Comparison of ENCODE assay signal across 8 cellular contexts in genomic region chr9:98101868-98102273, GRCh38. TPM values are rescaled to one million over a fixed set of nuclear protein-coding genes. Genes with fewer than 3 reads are reported as not detected.
A peak's percentile ranks its signal among the peaks of the same experiment; 100 is the strongest.
DNase-seq lines count a peak whose midpoint lies in the region; ATAC-seq and TF ChIP-seq lines count a peak whose summit lies in the region.

No MANE protein-coding gene starts in this region.

- no TSS peak for BruUV-seq in Calu3 (replicated peaks; lab: Mats Ljungman, UMichigan)

- TF ChIP-seq CTCF in DOHH2 (IDR thresholded peaks at IDR 0.05; ENCODE audit: low read depth, low read length, poor library complexity, severe bottlenecking): no peak
- TF ChIP-seq CTCF in WTC11 (IDR thresholded peaks at IDR 0.05): no peak
- TF ChIP-seq CTCF in Calu3 (IDR thresholded peaks at IDR 0.05; ENCODE audit: unreplicated experiment): no peak

- H3K4me1 ChIP-seq in DOHH2 (ENCODE audit: control insufficient read depth, low read length): peaks cover 88% of the 10 kb centered on the region

- no peaks in the 10 kb centered on the region for H3K27me3 Mint-ChIP-seq in WTC11 (ENCODE audit: low read depth)
- no peaks in the 10 kb centered on the region for H3K27me3 Mint-ChIP-seq in Calu3 (ENCODE audit: unreplicated experiment)

- H3F3A ChIP-seq in DOHH2 (ENCODE audit: control insufficient read depth, insufficient read depth): peaks cover 22% of the 10 kb centered on the region

- peaks cover 5% of the 10 kb centered on the region; the same call in 1 of the 2 replicates for H3K36me3 Mint-ChIP-seq in WTC11
- peaks cover 18% of the 10 kb centered on the region for H3K36me3 Mint-ChIP-seq in Calu3 (ENCODE audit: insufficient read depth, unreplicated experiment)

- peaks cover 18% of the 10 kb centered on the region for H3K4me1 Mint-ChIP-seq in WTC11
- H3K4me1 Mint-ChIP-seq in Calu3 (ENCODE audit: low read depth, unreplicated experiment): no peaks in the 10 kb centered on the region

- no peaks in the 10 kb centered on the region for H3K9me3 ChIP-seq in DOHH2 (ENCODE audit: control insufficient read depth, insufficient read depth, low read length)

- POLR2A ChIA-PET in WTC11 (lab: Charles Lee): no interaction called here

- H3K9me3 Mint-ChIP-seq in WTC11 (no peaks in the 10 kb centered on the region), Calu3 (ENCODE audit: low read depth, unreplicated experiment) (no peaks in the 10 kb centered on the region)

- H3K4me3 ChIP-seq in DOHH2 (ENCODE audit: low read length): peak overlapping the region; percentile 58

- H3K27ac ChIP-seq in DOHH2 (ENCODE audit: low read depth, low read length): peak overlapping the region; percentile 76

- no peak overlapping the region for H3K4me3 Mint-ChIP-seq in WTC11
- no peak overlapping the region for H3K4me3 Mint-ChIP-seq in Calu3 (ENCODE audit: low read depth, unreplicated experiment)

- H3K79me2 ChIP-seq in DOHH2 (ENCODE audit: control insufficient read depth, low read length): peaks cover 39% of the 10 kb centered on the region

- H3K9me2 ChIP-seq in DOHH2 (replicated peaks; ENCODE audit: control insufficient read depth, low read length): no peaks in the 10 kb centered on the region

- CTCF ChIA-PET in WTC11 (lab: Charles Lee): interaction anchor here (0.5 to 1.4 kb wide), 5 partner anchors 10 to 674 kb away, joined by 3 to 13 read pairs (median 4); partner anchors contain the start of gene TRIM14
- CTCF ChIA-PET in Calu3 (lab: Charles Lee): no interaction called here

- DNase-seq in HT1080 (ENCODE audit: low read depth) (peak; percentile 23), WTC11 (ENCODE audit: low spot score) (no peak), HUDEP-2 (lab: John Stamatoyannopoulos, UW; ENCODE audit: unreplicated experiment in 76 of 76) (no peak), Calu3 (no peak)
- DNase-seq in effector CD4-positive, alpha-beta T cell: peak; percentile 77
- DNase-seq in stimulated activated CD8-positive, alpha-beta memory T cell treated with anti-CD3 and anti-CD28 coated beads, Interleukin-7, amount 100 ng/mL, for 4 hours (ENCODE audit: low read depth in 2 of 2): peak; percentile 63 to 75

- intact Hi-C loops in Calu3 (cut with micrococcal nuclease; ENCODE audit: unreplicated experiment): no loop called here

- ATAC-seq in GM21390 (IDR thresholded peaks at IDR 0.05; ENCODE audit: unreplicated experiment) (peak; percentile 95), WTC11 (peak; percentile 86)

- H4K20me1 ChIP-seq in DOHH2 (ENCODE audit: control insufficient read depth, insufficient read depth, low read depth, low read length): no peaks in the 10 kb centered on the region

- H3K4me2 ChIP-seq in DOHH2 (ENCODE audit: low read length): peak overlapping the region; percentile 72

- no peaks in the 10 kb centered on the region for H3K27me3 ChIP-seq in DOHH2 (ENCODE audit: control insufficient read depth, low read length)

- H3K27ac Mint-ChIP-seq in WTC11: no peak overlapping the region
- H3K27ac Mint-ChIP-seq in Calu3 (ENCODE audit: unreplicated experiment): no peak overlapping the region

- peaks cover 60% of the 10 kb centered on the region for H3K36me3 ChIP-seq in DOHH2 (ENCODE audit: control insufficient read depth, low read length)

TF ChIP-seq in WTC11, 78 proteins besides CTCF, POLR2A, EP300 and RAD21:
- no peak for TF ChIP-seq HMGXB4 (CRISPR knock-in tag; IDR thresholded peaks at IDR 0.05)
- TF ChIP-seq TP53 (CRISPR knock-in tag; IDR thresholded peaks at IDR 0.05): no peak
- no peak for TF ChIP-seq GRHL2 (CRISPR knock-in tag; IDR thresholded peaks at IDR 0.05; ENCODE audit: insufficient replicate concordance, severe bottlenecking)
- TF ChIP-seq MYBL2 (CRISPR knock-in tag; IDR thresholded peaks at IDR 0.05): no peak
- TF ChIP-seq TEAD1 (CRISPR knock-in tag; IDR thresholded peaks at IDR 0.05): no peak
- no peak for TF ChIP-seq NFYB (CRISPR knock-in tag; conservative IDR thresholded peaks at IDR 0.05; ENCODE audit: low read depth)
- no peak for TF ChIP-seq JAZF1 (CRISPR knock-in tag; IDR thresholded peaks at IDR 0.05)
- TF ChIP-seq PREB (CRISPR knock-in tag; IDR thresholded peaks at IDR 0.05; ENCODE audit: borderline replicate concordance): no peak
- TF ChIP-seq, protein P1, sequence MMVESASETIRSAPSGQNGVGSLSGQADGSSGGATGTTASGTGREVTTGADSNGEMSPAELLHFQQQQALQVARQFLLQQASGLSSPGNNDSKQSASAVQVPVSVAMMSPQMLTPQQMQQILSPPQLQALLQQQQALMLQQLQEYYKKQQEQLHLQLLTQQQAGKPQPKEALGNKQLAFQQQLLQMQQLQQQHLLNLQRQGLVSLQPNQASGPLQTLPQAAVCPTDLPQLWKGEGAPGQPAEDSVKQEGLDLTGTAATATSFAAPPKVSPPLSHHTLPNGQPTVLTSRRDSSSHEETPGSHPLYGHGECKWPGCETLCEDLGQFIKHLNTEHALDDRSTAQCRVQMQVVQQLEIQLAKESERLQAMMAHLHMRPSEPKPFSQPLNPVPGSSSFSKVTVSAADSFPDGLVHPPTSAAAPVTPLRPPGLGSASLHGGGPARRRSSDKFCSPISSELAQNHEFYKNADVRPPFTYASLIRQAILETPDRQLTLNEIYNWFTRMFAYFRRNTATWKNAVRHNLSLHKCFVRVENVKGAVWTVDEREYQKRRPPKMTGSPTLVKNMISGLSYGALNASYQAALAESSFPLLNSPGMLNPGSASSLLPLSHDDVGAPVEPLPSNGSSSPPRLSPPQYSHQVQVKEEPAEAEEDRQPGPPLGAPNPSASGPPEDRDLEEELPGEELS (CRISPR knock-in tag; IDR thresholded peaks at IDR 0.05): no peak
- no peak for TF ChIP-seq OVOL2 (CRISPR knock-in tag; IDR thresholded peaks at IDR 0.05; ENCODE audit: borderline replicate concordance)
- no peak for TF ChIP-seq EMX1 (CRISPR knock-in tag; IDR thresholded peaks at IDR 0.05)
- TF ChIP-seq MAX (CRISPR knock-in tag; IDR thresholded peaks at IDR 0.05): no peak
- TF ChIP-seq TEAD4 (CRISPR knock-in tag; IDR thresholded peaks at IDR 0.05): no peak
- TF ChIP-seq, protein P2, sequence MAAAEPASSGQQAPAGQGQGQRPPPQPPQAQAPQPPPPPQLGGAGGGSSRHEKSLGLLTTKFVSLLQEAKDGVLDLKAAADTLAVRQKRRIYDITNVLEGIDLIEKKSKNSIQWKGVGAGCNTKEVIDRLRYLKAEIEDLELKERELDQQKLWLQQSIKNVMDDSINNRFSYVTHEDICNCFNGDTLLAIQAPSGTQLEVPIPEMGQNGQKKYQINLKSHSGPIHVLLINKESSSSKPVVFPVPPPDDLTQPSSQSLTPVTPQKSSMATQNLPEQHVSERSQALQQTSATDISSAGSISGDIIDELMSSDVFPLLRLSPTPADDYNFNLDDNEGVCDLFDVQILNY (CRISPR knock-in tag; IDR thresholded peaks at IDR 0.05): no peak
- TF ChIP-seq SP1 (CRISPR knock-in tag; conservative IDR thresholded peaks at IDR 0.05): no peak

RNA-seq across cellular contexts. Expression of gene TRIM14, which starts 17.2 kb away (rescaled TPM):
- 26.8 and 31.0 TPM in 2 replicates for total RNA-seq in HT1080 (2014; rRNA removed; shearing (Covaris generic))
- polyA plus RNA-seq in HT1080 (2015; cell fraction: cytosol; rRNA removed): 25.7 and 25.9 TPM in 2 replicates
- polyA plus RNA-seq in HT1080 (2015; cell fraction: nucleus; rRNA removed): 16.0 and 23.2 TPM in 2 replicates
- total RNA-seq in WTC11 (2021) (11.9 to 18.4 TPM (median 18.2 TPM) in 3 replicates), Calu3 (2022) (34.1 and 54.0 TPM in 2 replicates)

RNA-seq across cellular contexts. Expression of gene NANS, which starts 45.3 kb away (rescaled TPM):
- 92.2 and 93.3 TPM in 2 replicates for total RNA-seq in HT1080 (2014; rRNA removed; shearing (Covaris generic))
- 59.2 and 68.4 TPM in 2 replicates for polyA plus RNA-seq in HT1080 (2015; cell fraction: cytosol; rRNA removed)
- 45.9 and 50.4 TPM in 2 replicates for polyA plus RNA-seq in HT1080 (2015; cell fraction: nucleus; rRNA removed)
- 57.9 to 66.7 TPM (median 61.3 TPM) in 3 replicates for total RNA-seq in WTC11 (2021)
- 43.0 and 47.5 TPM in 2 replicates for total RNA-seq in Calu3 (2022)

Comparison
In these comparisons a context has a peak if more than half of its experiments do, and no peak if none do; other contexts are left out.
1. DNase-seq: peak in HT1080 (single experiment), effector CD4-positive, alpha-beta T cell (single experiment) and stimulated activated CD8-positive, alpha-beta memory T cell treated with anti-CD3 and anti-CD28 coated beads, Interleukin-7, amount 100 ng/mL, for 4 hours (2 of 2); none in WTC11 (single experiment), HUDEP-2 (0 of 76) and Calu3 (single experiment).